In genomic region chr22:15738157-15738908, GRCh38 we compare ENCODE assay signal across 14 cellular contexts. TPM values are rescaled to one million over a fixed set of nuclear protein-coding genes. Genes with fewer than 3 reads are reported as not detected.
"Had no signal": no experiment of that assay in that cellular context is flagged by ENCODE, and none has a peak within 500 bp of the region (broad histone marks: within the 10 kb centered on the region; RNA-seq: fewer than 3 reads in every experiment).

No MANE protein-coding gene starts in this region.

RNA-seq across cellular contexts. Expression of gene POTEH, which starts 48.5 kb away (rescaled TPM):
- total RNA-seq: heart left ventricle, kidney epithelial cell, left ventricle myocardium inferior, occipital lobe, osteocyte, posterior vena cava, psoas muscle, skeletal muscle tissue, smooth muscle cell, stomach, transverse colon, urinary bladder, vagina had no signal
- polyA plus RNA-seq: heart left ventricle, immature natural killer cell, psoas muscle, smooth muscle cell, stomach, urinary bladder had no signal
